10 cellular contexts compared by ENCODE assay signal in the genomic region with DNA sequence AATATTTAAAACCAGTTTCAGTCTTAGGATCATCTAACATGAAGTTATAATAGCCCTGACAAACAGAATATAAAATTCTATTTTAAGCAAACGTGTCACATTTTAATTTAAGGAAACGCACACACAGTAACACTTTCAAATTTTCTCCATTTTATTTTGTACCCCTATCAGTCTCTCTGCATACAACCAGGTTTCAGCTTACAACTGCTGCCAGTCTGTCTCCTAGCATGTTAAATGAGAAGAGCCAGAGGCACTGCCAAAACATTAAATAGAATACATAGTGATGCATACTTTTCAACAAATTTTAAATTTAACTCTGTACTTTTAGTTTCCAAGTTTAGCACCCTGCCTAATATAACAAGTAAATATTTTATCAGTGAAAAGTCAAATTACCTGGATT.
DNase-seq lines count a peak whose midpoint lies in the region; ATAC-seq and TF ChIP-seq lines count a peak whose summit lies in the region.
"Had no signal": no experiment of that assay in that cellular context is flagged by ENCODE, and none has a peak within 500 bp of the region (broad histone marks: within the 10 kb centered on the region; RNA-seq: fewer than 3 reads in every experiment).

No MANE protein-coding gene starts in this region.

- peak overlapping the region in 7 of 11 experiments; percentile 20 to 80 (median 52); a peak in 9 of 22 replicates for H3K4me2 ChIP-seq in BLaER1 treated with 17β-estradiol and CSF1 and Interleukin-3, amounts not matched to agents 10 nM and 100 nM

- no peak overlapping the region for H3K4me3 ChIP-seq in BLaER1 treated with 17β-estradiol and CSF1 and Interleukin-3, amounts not matched to agents 10 nM and 100 nM
- no peak overlapping the region for H3K4me3 ChIP-seq in RWPE2 (ENCODE audit: severe bottlenecking)
- H3K4me3 ChIP-seq in fibroblast of the aortic adventitia (ENCODE audit: low read depth, low read length) = peak overlapping the region; percentile 54
- H3K4me3 ChIP-seq in retinal pigment epithelial cell (ENCODE audit: low read length) = peak overlapping the region; percentile 69

- no peak for DNase-seq in RWPE2 (ENCODE audit: low spot score)
- peak; percentile 25 for DNase-seq in fibroblast of the aortic adventitia (ENCODE audit: low read depth)
- no peak for DNase-seq in retinal pigment epithelial cell (ENCODE audit: low read depth)
- no peak for DNase-seq in cerebellum (ENCODE audit: low spot score)
- no peak for DNase-seq in effector CD8-positive, alpha-beta T cell (lab: John Stamatoyannopoulos, UW)
- DNase-seq in NCI-H2107 treated with DMSO at 0.1 percent for 48 hours (lab: John Stamatoyannopoulos, UW; ENCODE audit: unreplicated experiment) = no peak
- DNase-seq: activated CD4-positive, alpha-beta T cell treated with anti-CD3 and anti-CD28 coated beads for 36 hours; NCI-H69 had no signal

- H3K27me3 ChIP-seq in BLaER1 treated with 17β-estradiol and CSF1 and Interleukin-3, amounts not matched to agents 10 nM and 100 nM = no peaks in the 10 kb centered on the region; a peak in 1 of 22 replicates
- no peaks in the 10 kb centered on the region for H3K27me3 ChIP-seq in RWPE2 (ENCODE audit: insufficient read depth, poor library complexity, severe bottlenecking)

- no peak for ATAC-seq in RWPE2 (ENCODE audit: low read depth)
- ATAC-seq in GM21390 (IDR thresholded peaks at IDR 0.05; ENCODE audit: unreplicated experiment) = no peak
- ATAC-seq: activated CD4-positive, alpha-beta T cell treated with anti-CD3 and anti-CD28 coated beads for 36 hours had no signal

- H4K20me1 ChIP-seq in BLaER1 treated with 17β-estradiol and CSF1 and Interleukin-3, amounts not matched to agents 10 nM and 100 nM = no peaks in the 10 kb centered on the region

- TF ChIP-seq CTCF in RWPE2 (IDR thresholded peaks at IDR 0.05; ENCODE audit: poor library complexity, severe bottlenecking) (no peak), fibroblast of the aortic adventitia (IDR thresholded peaks at IDR 0.05; ENCODE audit: insufficient read depth, low read length) (no peak), retinal pigment epithelial cell (conservative IDR thresholded peaks at IDR 0.05; ENCODE audit: low read depth, low read length) (no peak)

- H3K9me3 ChIP-seq in BLaER1 treated with 17β-estradiol and CSF1 and Interleukin-3, amounts not matched to agents 10 nM and 100 nM (replicated peaks in 1 of 11) = peaks cover 6 to 10% (median 7%) of the 10 kb centered on the region in 11 experiments; a peak in 18 of 22 replicates
- H3K9me3 ChIP-seq in RWPE2 (ENCODE audit: severe bottlenecking) = no peaks in the 10 kb centered on the region

- H3K4me1 ChIP-seq in BLaER1 treated with 17β-estradiol and CSF1 and Interleukin-3, amounts not matched to agents 10 nM and 100 nM = peaks cover 21 to 38% (median 25%) of the 10 kb centered on the region in 10 experiments
- H3K4me1 ChIP-seq in RWPE2 (ENCODE audit: insufficient read depth, poor library complexity, severe bottlenecking) = peaks cover 61% of the 10 kb centered on the region

- H3K9ac ChIP-seq in BLaER1 treated with 17β-estradiol and CSF1 and Interleukin-3, amounts not matched to agents 10 nM and 100 nM = no peak overlapping the region

- no peaks in the 10 kb centered on the region; a peak in 1 of 22 replicates for H3K36me3 ChIP-seq in BLaER1 treated with 17β-estradiol and CSF1 and Interleukin-3, amounts not matched to agents 10 nM and 100 nM
- H3K36me3 ChIP-seq in RWPE2 (ENCODE audit: low read depth) = 0 out of 2 replicates have a peak, but pooled peaks cover 12% of the 10 kb centered on the region

- no peak overlapping the region for H3K27ac ChIP-seq in BLaER1 treated with 17β-estradiol and CSF1 and Interleukin-3, amounts not matched to agents 10 nM and 100 nM
- H3K27ac ChIP-seq in RWPE2 (ENCODE audit: poor library complexity, severe bottlenecking) = peak overlapping the region; percentile 35

Comparison
In these comparisons a context has a peak if more than half of its experiments do, and no peak if none do; other contexts are left out.
1. H3K4me3 ChIP-seq: peak in fibroblast of the aortic adventitia (single experiment) and retinal pigment epithelial cell (single experiment); none in BLaER1 treated with 17β-estradiol and CSF1 and Interleukin-3, amounts not matched to agents 10 nM and 100 nM (0 of 10) and RWPE2 (single experiment).